ENCODE assay signal across 1 cellular context in the genomic region with DNA sequence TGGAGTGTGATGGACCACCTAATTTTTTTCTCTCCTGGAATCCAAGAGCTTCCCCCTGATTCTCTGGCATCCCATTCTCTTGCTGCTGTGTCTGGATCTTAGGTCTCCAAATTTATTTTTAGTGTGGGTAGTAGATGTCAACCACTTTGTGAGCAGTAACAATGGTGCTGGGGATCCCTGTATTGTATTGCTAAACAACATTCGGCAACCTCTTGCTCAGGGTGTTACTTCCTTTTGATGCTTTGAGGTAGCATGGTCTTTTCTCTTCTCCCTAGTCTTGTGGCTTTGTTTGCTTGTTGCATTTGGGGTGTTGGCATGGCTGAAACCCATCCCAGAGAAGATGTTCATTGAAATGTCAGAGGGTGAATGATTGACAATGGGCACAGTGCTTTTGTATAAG.
TF ChIP-seq lines count a peak whose summit lies in the region.

No MANE protein-coding gene starts in this region.

TF ChIP-seq in GM23338, 12 proteins besides CTCF, POLR2A, EP300 and RAD21 (continued from another document):
- TF ChIP-seq, protein P1, sequence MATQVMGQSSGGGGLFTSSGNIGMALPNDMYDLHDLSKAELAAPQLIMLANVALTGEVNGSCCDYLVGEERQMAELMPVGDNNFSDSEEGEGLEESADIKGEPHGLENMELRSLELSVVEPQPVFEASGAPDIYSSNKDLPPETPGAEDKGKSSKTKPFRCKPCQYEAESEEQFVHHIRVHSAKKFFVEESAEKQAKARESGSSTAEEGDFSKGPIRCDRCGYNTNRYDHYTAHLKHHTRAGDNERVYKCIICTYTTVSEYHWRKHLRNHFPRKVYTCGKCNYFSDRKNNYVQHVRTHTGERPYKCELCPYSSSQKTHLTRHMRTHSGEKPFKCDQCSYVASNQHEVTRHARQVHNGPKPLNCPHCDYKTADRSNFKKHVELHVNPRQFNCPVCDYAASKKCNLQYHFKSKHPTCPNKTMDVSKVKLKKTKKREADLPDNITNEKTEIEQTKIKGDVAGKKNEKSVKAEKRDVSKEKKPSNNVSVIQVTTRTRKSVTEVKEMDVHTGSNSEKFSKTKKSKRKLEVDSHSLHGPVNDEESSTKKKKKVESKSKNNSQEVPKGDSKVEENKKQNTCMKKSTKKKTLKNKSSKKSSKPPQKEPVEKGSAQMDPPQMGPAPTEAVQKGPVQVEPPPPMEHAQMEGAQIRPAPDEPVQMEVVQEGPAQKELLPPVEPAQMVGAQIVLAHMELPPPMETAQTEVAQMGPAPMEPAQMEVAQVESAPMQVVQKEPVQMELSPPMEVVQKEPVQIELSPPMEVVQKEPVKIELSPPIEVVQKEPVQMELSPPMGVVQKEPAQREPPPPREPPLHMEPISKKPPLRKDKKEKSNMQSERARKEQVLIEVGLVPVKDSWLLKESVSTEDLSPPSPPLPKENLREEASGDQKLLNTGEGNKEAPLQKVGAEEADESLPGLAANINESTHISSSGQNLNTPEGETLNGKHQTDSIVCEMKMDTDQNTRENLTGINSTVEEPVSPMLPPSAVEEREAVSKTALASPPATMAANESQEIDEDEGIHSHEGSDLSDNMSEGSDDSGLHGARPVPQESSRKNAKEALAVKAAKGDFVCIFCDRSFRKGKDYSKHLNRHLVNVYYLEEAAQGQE (IDR thresholded peaks at IDR 0.05; ENCODE audit: unreplicated experiment), result no peak
- TF ChIP-seq EZH2phosphoT487 (IDR thresholded peaks at IDR 0.05; ENCODE audit: unreplicated experiment), result no peak
- no peak for TF ChIP-seq ZNF114 (CRISPR knock-in tag; IDR thresholded peaks at IDR 0.05)
- TF ChIP-seq NANOG (IDR thresholded peaks at IDR 0.05; ENCODE audit: borderline replicate concordance), result no peak
- TF ChIP-seq EZH2 (IDR thresholded peaks at IDR 0.05; ENCODE audit: low read depth, unreplicated experiment), result no peak
- TF ChIP-seq JUNB (IDR thresholded peaks at IDR 0.05; ENCODE audit: unreplicated experiment), result no peak
- TF ChIP-seq, protein P2, sequence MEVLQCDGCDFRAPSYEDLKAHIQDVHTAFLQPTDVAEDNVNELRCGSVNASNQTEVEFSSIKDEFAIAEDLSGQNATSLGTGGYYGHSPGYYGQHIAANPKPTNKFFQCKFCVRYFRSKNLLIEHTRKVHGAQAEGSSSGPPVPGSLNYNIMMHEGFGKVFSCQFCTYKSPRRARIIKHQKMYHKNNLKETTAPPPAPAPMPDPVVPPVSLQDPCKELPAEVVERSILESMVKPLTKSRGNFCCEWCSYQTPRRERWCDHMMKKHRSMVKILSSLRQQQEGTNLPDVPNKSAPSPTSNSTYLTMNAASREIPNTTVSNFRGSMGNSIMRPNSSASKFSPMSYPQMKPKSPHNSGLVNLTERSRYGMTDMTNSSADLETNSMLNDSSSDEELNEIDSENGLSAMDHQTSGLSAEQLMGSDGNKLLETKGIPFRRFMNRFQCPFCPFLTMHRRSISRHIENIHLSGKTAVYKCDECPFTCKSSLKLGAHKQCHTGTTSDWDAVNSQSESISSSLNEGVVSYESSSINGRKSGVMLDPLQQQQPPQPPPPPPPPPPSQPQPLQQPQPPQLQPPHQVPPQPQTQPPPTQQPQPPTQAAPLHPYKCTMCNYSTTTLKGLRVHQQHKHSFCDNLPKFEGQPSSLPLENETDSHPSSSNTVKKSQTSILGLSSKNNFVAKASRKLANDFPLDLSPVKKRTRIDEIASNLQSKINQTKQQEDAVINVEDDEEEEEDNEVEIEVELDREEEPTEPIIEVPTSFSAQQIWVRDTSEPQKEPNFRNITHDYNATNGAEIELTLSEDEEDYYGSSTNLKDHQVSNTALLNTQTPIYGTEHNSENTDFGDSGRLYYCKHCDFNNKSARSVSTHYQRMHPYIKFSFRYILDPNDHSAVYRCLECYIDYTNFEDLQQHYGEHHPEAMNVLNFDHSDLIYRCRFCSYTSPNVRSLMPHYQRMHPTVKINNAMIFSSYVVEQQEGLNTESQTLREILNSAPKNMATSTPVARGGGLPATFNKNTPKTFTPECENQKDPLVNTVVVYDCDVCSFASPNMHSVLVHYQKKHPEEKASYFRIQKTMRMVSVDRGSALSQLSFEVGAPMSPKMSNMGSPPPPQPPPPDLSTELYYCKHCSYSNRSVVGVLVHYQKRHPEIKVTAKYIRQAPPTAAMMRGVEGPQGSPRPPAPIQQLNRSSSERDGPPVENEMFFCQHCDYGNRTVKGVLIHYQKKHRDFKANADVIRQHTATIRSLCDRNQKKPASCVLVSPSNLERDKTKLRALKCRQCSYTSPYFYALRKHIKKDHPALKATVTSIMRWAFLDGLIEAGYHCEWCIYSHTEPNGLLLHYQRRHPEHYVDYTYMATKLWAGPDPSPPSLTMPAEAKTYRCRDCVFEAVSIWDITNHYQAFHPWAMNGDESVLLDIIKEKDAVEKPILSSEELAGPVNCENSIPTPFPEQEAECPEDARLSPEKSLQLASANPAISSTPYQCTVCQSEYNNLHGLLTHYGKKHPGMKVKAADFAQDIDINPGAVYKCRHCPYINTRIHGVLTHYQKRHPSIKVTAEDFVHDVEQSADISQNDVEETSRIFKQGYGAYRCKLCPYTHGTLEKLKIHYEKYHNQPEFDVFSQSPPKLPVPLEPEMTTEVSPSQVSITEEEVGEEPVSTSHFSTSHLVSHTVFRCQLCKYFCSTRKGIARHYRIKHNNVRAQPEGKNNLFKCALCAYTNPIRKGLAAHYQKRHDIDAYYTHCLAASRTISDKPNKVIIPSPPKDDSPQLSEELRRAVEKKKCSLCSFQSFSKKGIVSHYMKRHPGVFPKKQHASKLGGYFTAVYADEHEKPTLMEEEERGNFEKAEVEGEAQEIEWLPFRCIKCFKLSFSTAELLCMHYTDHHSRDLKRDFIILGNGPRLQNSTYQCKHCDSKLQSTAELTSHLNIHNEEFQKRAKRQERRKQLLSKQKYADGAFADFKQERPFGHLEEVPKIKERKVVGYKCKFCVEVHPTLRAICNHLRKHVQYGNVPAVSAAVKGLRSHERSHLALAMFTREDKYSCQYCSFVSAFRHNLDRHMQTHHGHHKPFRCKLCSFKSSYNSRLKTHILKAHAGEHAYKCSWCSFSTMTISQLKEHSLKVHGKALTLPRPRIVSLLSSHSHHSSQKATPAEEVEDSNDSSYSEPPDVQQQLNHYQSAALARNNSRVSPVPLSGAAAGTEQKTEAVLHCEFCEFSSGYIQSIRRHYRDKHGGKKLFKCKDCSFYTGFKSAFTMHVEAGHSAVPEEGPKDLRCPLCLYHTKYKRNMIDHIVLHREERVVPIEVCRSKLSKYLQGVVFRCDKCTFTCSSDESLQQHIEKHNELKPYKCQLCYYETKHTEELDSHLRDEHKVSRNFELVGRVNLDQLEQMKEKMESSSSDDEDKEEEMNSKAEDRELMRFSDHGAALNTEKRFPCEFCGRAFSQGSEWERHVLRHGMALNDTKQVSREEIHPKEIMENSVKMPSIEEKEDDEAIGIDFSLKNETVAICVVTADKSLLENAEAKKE (CRISPR knock-in tag; IDR thresholded peaks at IDR 0.05), result no peak
- TF ChIP-seq, protein P3, sequence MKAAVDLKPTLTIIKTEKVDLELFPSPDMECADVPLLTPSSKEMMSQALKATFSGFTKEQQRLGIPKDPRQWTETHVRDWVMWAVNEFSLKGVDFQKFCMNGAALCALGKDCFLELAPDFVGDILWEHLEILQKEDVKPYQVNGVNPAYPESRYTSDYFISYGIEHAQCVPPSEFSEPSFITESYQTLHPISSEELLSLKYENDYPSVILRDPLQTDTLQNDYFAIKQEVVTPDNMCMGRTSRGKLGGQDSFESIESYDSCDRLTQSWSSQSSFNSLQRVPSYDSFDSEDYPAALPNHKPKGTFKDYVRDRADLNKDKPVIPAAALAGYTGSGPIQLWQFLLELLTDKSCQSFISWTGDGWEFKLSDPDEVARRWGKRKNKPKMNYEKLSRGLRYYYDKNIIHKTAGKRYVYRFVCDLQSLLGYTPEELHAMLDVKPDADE (IDR thresholded peaks at IDR 0.05), result no peak
